Comparison of ENCODE assay signal across 8 cellular contexts in the genomic region with DNA sequence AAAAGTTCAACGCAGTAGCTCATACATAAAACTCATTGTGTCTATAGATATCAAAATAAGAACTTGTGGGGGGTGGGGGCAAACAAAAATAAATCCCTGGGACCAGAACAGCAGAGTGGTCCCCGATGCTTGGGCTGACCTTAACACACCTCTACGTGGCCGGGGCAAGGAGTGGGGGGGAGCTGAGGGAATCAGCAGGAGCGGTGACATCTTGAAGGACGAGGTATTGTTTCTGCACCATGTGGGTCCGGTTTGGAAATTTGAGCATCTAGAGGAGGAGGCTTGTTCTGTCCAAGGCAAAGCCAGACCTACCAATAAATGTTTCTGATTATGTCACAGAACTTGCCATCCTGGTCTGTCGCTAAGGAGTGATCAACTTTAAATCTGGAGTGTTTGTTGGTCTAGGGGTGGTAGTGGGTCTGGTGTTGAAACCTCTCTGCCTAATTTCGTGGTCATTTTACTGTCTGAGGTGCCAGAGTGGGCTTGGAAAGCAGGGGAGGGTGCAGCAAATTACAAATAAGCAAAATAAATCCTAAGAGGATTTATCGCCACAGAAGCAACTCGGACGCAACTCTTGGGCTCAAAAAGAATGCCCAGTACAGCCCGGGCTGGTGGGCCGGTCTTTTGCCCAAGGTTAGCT. TPM values are rescaled to one million over a fixed set of nuclear protein-coding genes. Genes with fewer than 3 reads are reported as not detected.
DNase-seq lines count a peak whose midpoint lies in the region; ATAC-seq, FAIRE-seq and TF ChIP-seq lines count a peak whose summit lies in the region.

No MANE protein-coding gene starts in this region.

- no peak for TF ChIP-seq CTCF in A549 (IDR thresholded peaks at IDR 0.05)
- no peak for TF ChIP-seq CTCF in MCF 10A (IDR thresholded peaks at IDR 0.05; ENCODE audit: unreplicated experiment)

- peak overlapping the region; percentile 86 for H3K4me2 ChIP-seq in A549
- H3K4me2 ChIP-seq in mesenchymal stem cell (ENCODE audit: low read length, poor library complexity, severe bottlenecking) = peak overlapping the region; percentile 93

- FAIRE-seq in A549 (lab: Jason Lieb, UNC) (no peak), HTR-8/SVneo (lab: Jason Lieb, UNC) (peak; percentile 13)

- peak overlapping the region; percentile 88 for H4K91ac ChIP-seq in mesenchymal stem cell (ENCODE audit: low read length)

- H3K27me3 Mint-ChIP-seq in MCF 10A (ENCODE audit: insufficient read depth, unreplicated experiment) = no peaks in the 10 kb centered on the region

- POLR2A ChIA-PET in A549 (lab: Yijun Ruan, JAX) = interaction anchor here (0.6 kb wide), 1 partner anchor 36 kb away, joined by 3 read pairs; no protein-coding TSS in a partner anchor
- POLR2A ChIA-PET in MCF 10A (lab: Yijun Ruan, JAX) = interaction anchor here (0.6 to 1.7 kb wide), 5 partner anchors 23 to 378 kb away, joined by 3 to 6 read pairs (median 3); no protein-coding TSS in a partner anchor

- H3K27ac Mint-ChIP-seq in MCF 10A (ENCODE audit: low read depth, unreplicated experiment) = no peak overlapping the region

- H3K9ac ChIP-seq in mesenchymal stem cell (ENCODE audit: low read length) = peak overlapping the region; percentile 95

- peak overlapping the region; percentile 79 for H2AFZ ChIP-seq in mesenchymal stem cell (ENCODE audit: low read depth, low read length)

- no peak; a peak in 2 of 6 replicates for ATAC-seq in A549

- CTCF ChIA-PET in A549 (lab: Yijun Ruan, JAX) (interaction anchor here (0.9 kb wide), 1 partner anchor 15 kb away, joined by 3 read pairs; no protein-coding TSS in a partner anchor), MCF 10A (lab: Yijun Ruan, JAX) (no interaction called here)

- H3K9me3 ChIP-seq in A549 (no peaks in the 10 kb centered on the region), mesenchymal stem cell (ENCODE audit: control insufficient read depth, low read length) (no peaks in the 10 kb centered on the region)

- H2AK5ac ChIP-seq in mesenchymal stem cell (ENCODE audit: low read length, severe bottlenecking) = no peak overlapping the region

- DNase-seq in A549 (ENCODE audit: low read depth in 1 of 2, low spot score in 1 of 2) (peak in 1 of 2 experiments; percentile 4), HTR-8/SVneo (ENCODE audit: insufficient read length, low spot score) (no peak), MCF 10A (ENCODE audit: unreplicated experiment) (no peak), mesenchymal stem cell (peak; percentile 16), glomerular visceral epithelial cell (ENCODE audit: extremely low spot score) (no peak), dedifferentiated amniotic fluid mesenchymal stem cell (ENCODE audit: extremely low spot score) (no peak), T1000 (lab: John Stamatoyannopoulos, UW) (no peak)
- no peak for DNase-seq in activated CD8-positive, alpha-beta memory T cell treated with anti-CD3 and anti-CD28 coated beads, Interleukin-2, amount 50 U/mL, for 4 hours

- peak overlapping the region; percentile 65 to 80 for H3K4ac ChIP-seq in mesenchymal stem cell (ENCODE audit: low read depth in 1 of 2, low read length in 2 of 2)

- peak overlapping the region; percentile 86 for H3K4me3 ChIP-seq in A549
- peak overlapping the region; percentile 73 to 84 for H3K4me3 ChIP-seq in mesenchymal stem cell (ENCODE audit: insufficient read depth in 1 of 2, low read depth in 1 of 2, low read length in 2 of 2)

- H3K14ac ChIP-seq in mesenchymal stem cell (ENCODE audit: low read length in 2 of 2) = peak overlapping the region in 1 of 2 experiments; percentile 38

- H3K79me1 ChIP-seq in mesenchymal stem cell (replicated peaks; ENCODE audit: low read length, poor library complexity, severe bottlenecking) = no peaks in the 10 kb centered on the region

- no peak for TF ChIP-seq RAD21 in A549 (conservative IDR thresholded peaks at IDR 0.05 in 1 of 2, IDR thresholded peaks at IDR 0.05 in 1 of 2)

- no peak for TF ChIP-seq POLR2A in A549 (IDR thresholded peaks at IDR 0.05; ENCODE audit: low read length)

- peak overlapping the region; percentile 91 for H2BK15ac ChIP-seq in mesenchymal stem cell (ENCODE audit: low read depth, poor library complexity, severe bottlenecking)

- TSS peak; percentile 19 for BruUV-seq in MCF 10A (replicated peaks; lab: Mats Ljungman, UMichigan)

- no peak overlapping the region for H2BK5ac ChIP-seq in mesenchymal stem cell (ENCODE audit: low read depth, low read length, poor library complexity, severe bottlenecking)

- peak overlapping the region; percentile 76 to 93 for H3K27ac ChIP-seq in A549
- H3K27ac ChIP-seq in mesenchymal stem cell (ENCODE audit: low read length, poor library complexity, severe bottlenecking) = no peak overlapping the region

- peaks cover 5% of the 10 kb centered on the region for H3K36me3 Mint-ChIP-seq in MCF 10A (ENCODE audit: insufficient read depth, unreplicated experiment)

- H3K4me3 Mint-ChIP-seq in MCF 10A (ENCODE audit: unreplicated experiment) = peak overlapping the region; percentile 93

- H3K4me1 ChIP-seq in A549 (peaks cover 32% of the 10 kb centered on the region), mesenchymal stem cell (ENCODE audit: control insufficient read depth, insufficient read depth, low read depth, low read length) (peaks cover 4% of the 10 kb centered on the region)

- H4K8ac ChIP-seq in mesenchymal stem cell (ENCODE audit: low read length) = peak overlapping the region; percentile 75

- H3K4me1 Mint-ChIP-seq in MCF 10A (ENCODE audit: insufficient read depth, unreplicated experiment) = peaks cover 23% of the 10 kb centered on the region

- no peaks in the 10 kb centered on the region for H3K27me3 ChIP-seq in mesenchymal stem cell (ENCODE audit: control insufficient read depth in 1 of 2, insufficient read depth in 1 of 2, low read length in 2 of 2)

- TF ChIP-seq EP300 in A549 (IDR thresholded peaks at IDR 0.05) = no peak

- H3K18ac ChIP-seq in mesenchymal stem cell (ENCODE audit: low read depth in 1 of 2, low read length in 2 of 2) = peak overlapping the region; percentile 70 to 88

- H3K9me3 Mint-ChIP-seq in MCF 10A (ENCODE audit: unreplicated experiment) = no peaks in the 10 kb centered on the region

- H2BK120ac ChIP-seq in mesenchymal stem cell (ENCODE audit: low read depth, low read length) = peak overlapping the region; percentile 59

- 47% methylated on average over 14 of the region's 14 CpGs for WGBS in A549 (ENCODE audit: missing lambda C conversion rate)
- WGBS in mesenchymal stem cell = 39% methylated on average over 12 of the region's 14 CpGs

- H3K23ac ChIP-seq in mesenchymal stem cell (ENCODE audit: low read length in 2 of 2) = no peak overlapping the region

- no peaks in the 10 kb centered on the region for H3K36me3 ChIP-seq in mesenchymal stem cell (ENCODE audit: control insufficient read depth in 1 of 2, insufficient read depth in 2 of 2, low read depth in 1 of 2, low read length in 2 of 2)

- peak overlapping the region; percentile 23 to 84 for H2BK12ac ChIP-seq in mesenchymal stem cell (ENCODE audit: low read length in 2 of 2)

- intact Hi-C loops in MCF 10A (cut with micrococcal nuclease) = loop anchor here (2.0 to 5.0 kb wide), 3 partner anchors 230 to 379 kb away; partner anchors contain the start of gene PPID

TF ChIP-seq in A549, 52 proteins besides CTCF, POLR2A, EP300 and RAD21 (continues in another document):
- TF ChIP-seq NFE2L2 (conservative IDR thresholded peaks at IDR 0.05; ENCODE audit: low read length) (no peak), MYC (IDR thresholded peaks at IDR 0.05; ENCODE audit: borderline replicate concordance, low read length) (no peak), REST (IDR thresholded peaks at IDR 0.05) (no peak), PBX3 (IDR thresholded peaks at IDR 0.05) (no peak), CBX8 (IDR thresholded peaks at IDR 0.05) (no peak)

RNA-seq across cellular contexts. Expression of gene RAPGEF2, which starts 0.8 kb away (rescaled TPM):
- polyA plus RNA-seq in A549 (2011; rRNA removed) = 27.0 and 31.8 TPM in 2 replicates
- 6.3 and 9.1 TPM in 2 replicates for polyA plus RNA-seq in A549 (2012; cell fraction: cytosol; rRNA removed)
- polyA plus RNA-seq in A549 (2012; cell fraction: nucleus; rRNA removed) = 8.6 and 13.3 TPM in 2 replicates
- 9.8 to 10.7 TPM (median 10.0 TPM) in 3 replicates for polyA plus RNA-seq in A549 (2017; fragmentation: RNase III; extraction: RNeasy Plus Mini Kit Qiagen cat#74134 plus additional on column Dnase treatment)
- polyA minus RNA-seq in A549 (2011; rRNA and poly(A)+ RNA removed) = 30.6 and 41.2 TPM in 2 replicates
- total RNA-seq in MCF 10A (2022) = 26.3 and 27.4 TPM in 2 replicates
- polyA plus RNA-seq in mesenchymal stem cell (2013, experiment 1 of 2) = 26.5 TPM
- 23.5 TPM for polyA plus RNA-seq in mesenchymal stem cell (2013, experiment 2 of 2)
